Comparison of ENCODE assay signal across 8 cellular contexts in genomic region chr2:160394153-160394552, GRCh38.
A peak's percentile ranks its signal among the peaks of the same experiment; 100 is the strongest.
DNase-seq lines count a peak whose midpoint lies in the region; ATAC-seq, FAIRE-seq and TF ChIP-seq lines count a peak whose summit lies in the region.

No MANE protein-coding gene starts in this region.

- TF ChIP-seq EP300 in A549 (IDR thresholded peaks at IDR 0.05) = no peak

- H3K4me3 ChIP-seq in A549 (no peak overlapping the region), spleen (peak overlapping the region in 1 of 8 donors; percentile 27)

- intact Hi-C loops in spleen (cut with DNase I; ENCODE audit: low total_unique reads) = no loop called here

- ATAC-seq in A549 (no peak), HG03108 (IDR thresholded peaks at IDR 0.05; ENCODE audit: unreplicated experiment) (peak; percentile 99)

- peak overlapping the region; percentile 15 to 88; a peak in 3 of 6 replicates for H3K27ac ChIP-seq in A549
- H3K27ac ChIP-seq in spleen = peak overlapping the region in 7 of 8 donors; percentile 24 to 89 (median 66)

- H3K4me1 ChIP-seq in A549 (peaks cover 94% of the 10 kb centered on the region), spleen (peaks cover 56 to 100% (median 97%) of the 10 kb centered on the region in 6 donors)

- CTCF ChIA-PET in A549 (lab: Yijun Ruan, JAX) = interaction anchor here (0.6 to 1.8 kb wide), 3 partner anchors 14 to 35 kb away, joined by 3 to 5 read pairs (median 4); no protein-coding TSS in a partner anchor

- WGBS in A549 (ENCODE audit: missing lambda C conversion rate) = 62% methylated on average over 1 of the region's 1 CpG
- WGBS in spleen, 5 donors = 0 to 32% (median 13%) methylated on average over 1 of the region's 1 CpG

- no peak for FAIRE-seq in A549 (lab: Jason Lieb, UNC)

- no peaks in the 10 kb centered on the region for H3K27me3 Mint-ChIP-seq in T-helper 1 cell treated with Interleukin-12 subunit alpha and Interleukin-12 subunit beta and Interleukin-4 antibody, amounts not matched to agents 30 μg/mL and 1 μg/mL, for 36 hours (ENCODE audit: low read depth)

- POLR2A ChIA-PET in A549 (lab: Yijun Ruan, JAX) = no interaction called here

- TF ChIP-seq CTCF in A549 (IDR thresholded peaks at IDR 0.05) (no peak), spleen (IDR thresholded peaks at IDR 0.05 in 8 of 11, conservative IDR thresholded peaks at IDR 0.05 in 3 of 11) (no peak)

- H3K36me3 Mint-ChIP-seq in T-helper 1 cell treated with Interleukin-12 subunit alpha and Interleukin-12 subunit beta and Interleukin-4 antibody, amounts not matched to agents 30 μg/mL and 1 μg/mL, for 36 hours (ENCODE audit: low read depth) = peaks cover 2% of the 10 kb centered on the region

- TF ChIP-seq POLR2A in A549 (IDR thresholded peaks at IDR 0.05; ENCODE audit: low read length) (no peak), spleen (IDR thresholded peaks at IDR 0.05) (no peak)

- no peak for DNase-seq in A549 (ENCODE audit: low read depth in 1 of 2, low spot score in 1 of 2)
- peak; percentile 25 for DNase-seq in GM19238 (ENCODE audit: insufficient read length, low spot score)
- no peak for DNase-seq in spleen
- DNase-seq in LoVo (ENCODE audit: low spot score) = no peak
- DNase-seq in NCI-H510A treated with DMSO at 0.1 percent for 48 hours (lab: John Stamatoyannopoulos, UW) = no peak
- no peak for DNase-seq in stimulated activated CD8-positive, alpha-beta memory T cell treated with anti-CD3 and anti-CD28 coated beads, Interleukin-4, amount 100 ng/mL, for 48 hours

- no peak for TF ChIP-seq RAD21 in A549 (conservative IDR thresholded peaks at IDR 0.05 in 1 of 2, IDR thresholded peaks at IDR 0.05 in 1 of 2)

- H3K36me3 ChIP-seq in spleen = no peaks in the 10 kb centered on the region

- H3K4me1 Mint-ChIP-seq in T-helper 1 cell treated with Interleukin-12 subunit alpha and Interleukin-12 subunit beta and Interleukin-4 antibody, amounts not matched to agents 30 μg/mL and 1 μg/mL, for 36 hours (ENCODE audit: low read depth) = peaks cover 37% of the 10 kb centered on the region

- H3K27ac Mint-ChIP-seq in T-helper 1 cell treated with Interleukin-12 subunit alpha and Interleukin-12 subunit beta and Interleukin-4 antibody, amounts not matched to agents 30 μg/mL and 1 μg/mL, for 36 hours = peak overlapping the region; percentile 60

- H3K4me3 Mint-ChIP-seq in T-helper 1 cell treated with Interleukin-12 subunit alpha and Interleukin-12 subunit beta and Interleukin-4 antibody, amounts not matched to agents 30 μg/mL and 1 μg/mL, for 36 hours = peak overlapping the region; percentile 42

- H3K9me3 ChIP-seq in A549 (no peaks in the 10 kb centered on the region), spleen (no peaks in the 10 kb centered on the region)

- no peaks in the 10 kb centered on the region for H3K9me3 Mint-ChIP-seq in T-helper 1 cell treated with Interleukin-12 subunit alpha and Interleukin-12 subunit beta and Interleukin-4 antibody, amounts not matched to agents 30 μg/mL and 1 μg/mL, for 36 hours

- H3K27me3 ChIP-seq in spleen (replicated peaks in 1 of 7) = no peaks in the 10 kb centered on the region

- 0 out of 3 replicates have a peak overlapping the region, but pooled peaks have one; percentile 14 for H3K4me2 ChIP-seq in A549

TF ChIP-seq in A549, 52 proteins besides CTCF, POLR2A, EP300 and RAD21:
- TF ChIP-seq KDM5A (IDR thresholded peaks at IDR 0.05) = no peak
- no peak for TF ChIP-seq SMC3 (IDR thresholded peaks at IDR 0.05)
- TF ChIP-seq JUNB (IDR thresholded peaks at IDR 0.05) = no peak
- no peak for TF ChIP-seq RNF2 (IDR thresholded peaks at IDR 0.05; ENCODE audit: borderline replicate concordance, low read depth)
- no peak for TF ChIP-seq PHF8 (IDR thresholded peaks at IDR 0.05; ENCODE audit: borderline replicate concordance, low read depth)
- no peak for TF ChIP-seq TFCP2L1 (CRISPR knock-in tag; IDR thresholded peaks at IDR 0.05)
- TF ChIP-seq ESRRA (IDR thresholded peaks at IDR 0.05; ENCODE audit: borderline replicate concordance, low read length) = no peak
- TF ChIP-seq, protein P1, sequence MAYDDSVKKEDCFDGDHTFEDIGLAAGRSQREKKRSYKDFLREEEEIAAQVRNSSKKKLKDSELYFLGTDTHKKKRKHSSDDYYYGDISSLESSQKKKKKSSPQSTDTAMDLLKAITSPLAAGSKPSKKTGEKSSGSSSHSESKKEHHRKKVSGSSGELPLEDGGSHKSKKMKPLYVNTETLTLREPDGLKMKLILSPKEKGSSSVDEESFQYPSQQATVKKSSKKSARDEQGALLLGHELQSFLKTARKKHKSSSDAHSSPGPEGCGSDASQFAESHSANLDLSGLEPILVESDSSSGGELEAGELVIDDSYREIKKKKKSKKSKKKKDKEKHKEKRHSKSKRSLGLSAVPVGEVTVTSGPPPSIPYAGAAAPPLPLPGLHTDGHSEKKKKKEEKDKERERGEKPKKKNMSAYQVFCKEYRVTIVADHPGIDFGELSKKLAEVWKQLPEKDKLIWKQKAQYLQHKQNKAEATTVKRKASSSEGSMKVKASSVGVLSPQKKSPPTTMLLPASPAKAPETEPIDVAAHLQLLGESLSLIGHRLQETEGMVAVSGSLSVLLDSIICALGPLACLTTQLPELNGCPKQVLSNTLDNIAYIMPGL (CRISPR knock-in tag; IDR thresholded peaks at IDR 0.05; ENCODE audit: borderline replicate concordance) = no peak
- TF ChIP-seq ATOH8 (CRISPR knock-in tag; IDR thresholded peaks at IDR 0.05; ENCODE audit: low read depth) = no peak
- TF ChIP-seq RCOR1 (IDR thresholded peaks at IDR 0.05; ENCODE audit: low read depth, low read length) = no peak
- no peak for TF ChIP-seq ZFP36 (IDR thresholded peaks at IDR 0.05; ENCODE audit: borderline replicate concordance, partially characterized antibody)
- TF ChIP-seq NR3C1 (IDR thresholded peaks at IDR 0.05) = no peak
